In genomic region chr9:85081963-85082362, GRCh38 we compare ENCODE assay signal across 2 cellular contexts.
TF ChIP-seq lines count a peak whose summit lies in the region.

No MANE protein-coding gene starts in this region.

TF ChIP-seq in GM12878, 131 proteins besides CTCF, POLR2A, EP300 and RAD21 (continued from another document):
- TF ChIP-seq USF2 (IDR thresholded peaks at IDR 0.05; ENCODE audit: borderline replicate concordance, low read depth, low read length) (no peak), YY1 (IDR thresholded peaks at IDR 0.05; ENCODE audit: low read depth, low read length) (no peak), ZNF217 (IDR thresholded peaks at IDR 0.05) (no peak), CBFB (IDR thresholded peaks at IDR 0.05; ENCODE audit: low read depth) (no peak), ZNF24 (IDR thresholded peaks at IDR 0.05) (no peak), BCL3 (IDR thresholded peaks at IDR 0.05; ENCODE audit: borderline replicate concordance, insufficient read depth, low read depth, low read length, poor library complexity, severe bottlenecking) (no peak), EZH2 (IDR thresholded peaks at IDR 0.05; ENCODE audit: borderline replicate concordance, control insufficient read depth, low read depth, low read length) (no peak), SMAD1 (IDR thresholded peaks at IDR 0.05; ENCODE audit: low read depth, partially characterized antibody) (no peak), RAD51 (IDR thresholded peaks at IDR 0.05) (no peak), SMARCA5 (IDR thresholded peaks at IDR 0.05) (no peak), NFYA (IDR thresholded peaks at IDR 0.05; ENCODE audit: borderline replicate concordance, low read depth, low read length) (no peak), IRF3 (IDR thresholded peaks at IDR 0.05) (no peak), BACH1 (IDR thresholded peaks at IDR 0.05; ENCODE audit: borderline replicate concordance) (no peak), ATF7 (IDR thresholded peaks at IDR 0.05; ENCODE audit: low read depth) (no peak), SREBF2 (IDR thresholded peaks at IDR 0.05; ENCODE audit: low read length) (no peak), IRF5 (IDR thresholded peaks at IDR 0.05; ENCODE audit: borderline replicate concordance) (no peak), CUX1 (IDR thresholded peaks at IDR 0.05; ENCODE audit: insufficient replicate concordance, low read depth, low read length) (no peak), GATAD2B (conservative IDR thresholded peaks at IDR 0.05; ENCODE audit: low read depth) (no peak)

TF ChIP-seq in GM23338, 12 proteins besides CTCF, POLR2A, EP300 and RAD21 (continued from another document):
- TF ChIP-seq ZNF462 (CRISPR knock-in tag; IDR thresholded peaks at IDR 0.05) (no peak), EZH2phosphoT487 (IDR thresholded peaks at IDR 0.05; ENCODE audit: unreplicated experiment) (no peak), CREB1 (CRISPR knock-in tag; IDR thresholded peaks at IDR 0.05; ENCODE audit: low read depth) (no peak), ZNF114 (CRISPR knock-in tag; IDR thresholded peaks at IDR 0.05) (no peak), ETS1 (IDR thresholded peaks at IDR 0.05) (no peak)
